ENCODE assay signal across 2 cellular contexts in genomic region chr19:4197625-4198466, GRCh38.
TF ChIP-seq lines count a peak whose summit lies in the region.

No MANE protein-coding gene starts in this region.

TF ChIP-seq in Ishikawa, 13 proteins besides CTCF, POLR2A, EP300 and RAD21:
- TF ChIP-seq CEBPB (IDR thresholded peaks at IDR 0.05) (no peak), ZBTB7A (IDR thresholded peaks at IDR 0.05; ENCODE audit: low read depth) (peak; percentile 32; the same call in 1 of the 2 replicates), MAX (IDR thresholded peaks at IDR 0.05) (peak; percentile 95), USF1 (IDR thresholded peaks at IDR 0.05) (no peak)

TF ChIP-seq in H1, 55 proteins besides CTCF, POLR2A, EP300 and RAD21:
- peak; percentile 25; the same call in 1 of the 2 replicates for TF ChIP-seq CREB1 (IDR thresholded peaks at IDR 0.05)
- TF ChIP-seq MAX (IDR thresholded peaks at IDR 0.05): peak; percentile 98
- no peak for TF ChIP-seq YY1 (IDR thresholded peaks at IDR 0.05; ENCODE audit: low read depth, low read length)
- TF ChIP-seq SIRT6 (IDR thresholded peaks at IDR 0.05; ENCODE audit: low read length): no peak
- TF ChIP-seq ASH2L (IDR thresholded peaks at IDR 0.05; ENCODE audit: low read length): peak; percentile 71
- TF ChIP-seq KDM1A (IDR thresholded peaks at IDR 0.05; ENCODE audit: borderline replicate concordance, low read length): peak; percentile 92; the same call in 1 of the 2 replicates
- TF ChIP-seq EGR1 (IDR thresholded peaks at IDR 0.05; ENCODE audit: borderline replicate concordance, low read depth, low read length): no peak
- peak; percentile 62; the same call in 1 of the 2 replicates for TF ChIP-seq BRCA1 (IDR thresholded peaks at IDR 0.05; ENCODE audit: low read depth, low read length)
- TF ChIP-seq E2F6 (IDR thresholded peaks at IDR 0.05): peak; percentile 94
- peak; percentile 81 for TF ChIP-seq KDM4A (IDR thresholded peaks at IDR 0.05; ENCODE audit: low read depth, low read length, severe bottlenecking)
